ENCODE assay signal across 33 cellular contexts in the genomic region with DNA sequence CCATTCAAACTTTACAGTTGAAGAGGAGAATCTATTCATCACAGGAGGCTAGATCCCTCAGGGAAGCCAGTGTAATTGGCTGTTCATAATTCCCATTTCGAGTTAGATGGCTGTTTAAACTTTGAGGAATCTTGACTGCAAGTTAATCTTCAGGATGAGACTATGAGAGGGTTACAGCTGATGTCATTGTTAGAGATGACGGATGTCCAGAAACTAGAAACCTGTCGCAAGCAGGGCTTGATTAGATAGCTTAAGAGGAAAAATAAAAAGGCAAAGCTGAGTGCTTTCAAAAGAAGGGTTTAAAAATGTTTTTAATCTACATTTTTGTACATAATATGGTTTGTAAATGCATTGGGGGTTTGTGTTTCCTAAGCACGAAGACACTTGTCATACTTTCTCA.
"Had no signal": no experiment of that assay in that cellular context is flagged by ENCODE, and none has a peak within 500 bp of the region (broad histone marks: within the 10 kb centered on the region; RNA-seq: fewer than 3 reads in every experiment).

No MANE protein-coding gene starts in this region.

- H3K4me2 ChIP-seq: KMS-11 had no signal

- H3K36me3 ChIP-seq: MG63 had no signal

- H3K27ac ChIP-seq: KMS-11 had no signal

- H3K9ac ChIP-seq: KMS-11 had no signal

- H3K27me3 ChIP-seq: MG63 had no signal

- H3K9me3 ChIP-seq: MG63 had no signal

- DNase-seq: Karpas-422, Kasumi-1, MG63, MM.1S, MV-4-11, NCI-H1092, NCI-H1092 treated with DMSO at 0.1 percent for 48 hours, NCI-H1105, NCI-H1105 treated with DMSO at 0.1 percent for 48 hours, NCI-H1417, NCI-H1417 treated with DMSO at 0.1 percent for 48 hours, NCI-H1436, NCI-H1436 treated with DMSO at 0.1 percent for 48 hours, NCI-H146, NCI-H1694, NCI-H1694 treated with DMSO at 0.1 percent for 48 hours, NCI-H187, NCI-H187 treated with DMSO at 0.1 percent for 48 hours, NCI-H1930, NCI-H2029, NCI-H2029 treated with DMSO at 0.1 percent for 48 hours, NCI-H2081, NCI-H2081 treated with DMSO at 0.1 percent for 48 hours, NCI-H2107, NCI-H2171, NCI-H2171 treated with DMSO at 0.1 percent for 48 hours, NCI-H2227 treated with DMSO at 0.1 percent for 48 hours, NCI-H226, NCI-H345, NCI-H446, NCI-H446 treated with DMSO at 0.1 percent for 48 hours, NCI-H510A had no signal

- H3K4me3 ChIP-seq: MG63 had no signal
